Comparison of ENCODE assay signal across 8 cellular contexts in genomic region chr15:78988361-78988911, GRCh38. TPM values are rescaled to one million over a fixed set of nuclear protein-coding genes. Genes with fewer than 3 reads are reported as not detected.
A peak's percentile ranks its signal among the peaks of the same experiment; 100 is the strongest.
DNase-seq lines count a peak whose midpoint lies in the region; ATAC-seq and TF ChIP-seq lines count a peak whose summit lies in the region.

No MANE protein-coding gene starts in this region.

- no peaks in the 10 kb centered on the region for H3K9me3 Mint-ChIP-seq in glutamatergic neuron (ENCODE audit: unreplicated experiment)

- no peak for TF ChIP-seq CTCF in glutamatergic neuron (IDR thresholded peaks at IDR 0.05; ENCODE audit: partially characterized antibody, unreplicated experiment)

- peak; percentile 98 for DNase-seq in Caki2 (ENCODE audit: low read depth)
- DNase-seq in SW 1271 (lab: John Stamatoyannopoulos, UW) = peak; percentile 82 to 88
- peak; percentile 87 for DNase-seq in fibroblast of the conjunctiva (ENCODE audit: low read depth)
- peak; percentile 96 for DNase-seq in posterior vena cava (ENCODE audit: low spot score)
- DNase-seq in glutamatergic neuron = no peak
- DNase-seq in stimulated activated CD4-positive, alpha-beta T cell treated with anti-CD3 and anti-CD28 coated beads, Interleukin-12 subunit alpha, Interleukin-12 subunit beta, amount 100 ng/mL, for 4 hours = no peak
- DNase-seq in stimulated activated CD4-positive, alpha-beta T cell treated with anti-CD3 and anti-CD28 coated beads, Interleukin-4, amount 100 ng/mL, for 24 hours = no peak

- no peaks in the 10 kb centered on the region for H3K27me3 Mint-ChIP-seq in glutamatergic neuron (ENCODE audit: unreplicated experiment)

- no peak overlapping the region for H3K27ac Mint-ChIP-seq in glutamatergic neuron (ENCODE audit: unreplicated experiment)

- peaks cover 6% of the 10 kb centered on the region for H3K36me3 Mint-ChIP-seq in glutamatergic neuron (ENCODE audit: unreplicated experiment)

- H3K4me3 Mint-ChIP-seq in glutamatergic neuron (ENCODE audit: unreplicated experiment) = no peak overlapping the region

- in situ Hi-C loops in Caki2 (cut with HindIII; ENCODE audit: low pct_unique_long_range_greater_than_20kb, low sequenced_read_pairs) = no loop called here

- H3K4me1 Mint-ChIP-seq in glutamatergic neuron (ENCODE audit: low read depth, unreplicated experiment) = peaks cover 2% of the 10 kb centered on the region

- intact Hi-C loops in posterior vena cava (cut with DNase I) = no loop called here

- ATAC-seq in HG02759 (IDR thresholded peaks at IDR 0.05; ENCODE audit: unreplicated experiment) = peak; percentile 57

RNA-seq across cellular contexts. Expression of gene CTSH, which starts 43.6 kb away (rescaled TPM):
- 123 and 130 TPM in 2 replicates for total RNA-seq in Caki2 (2014; rRNA removed; shearing (Covaris generic); ENCODE audit: low replicate concordance)
- total RNA-seq in posterior vena cava (100 to 1,000 TPM in 1 of 2 donors, 10 to 100 TPM in 1; 40.0 to 129 TPM), glutamatergic neuron (ENCODE audit: unreplicated experiment) (not detected)

Comparison
In these comparisons a context has a peak if more than half of its experiments do, and no peak if none do; other contexts are left out.
1. DNase-seq: peak in Caki2 (single experiment), SW 1271 (2 of 2), fibroblast of the conjunctiva (single experiment) and posterior vena cava (single experiment); none in glutamatergic neuron (single experiment), stimulated activated CD4-positive, alpha-beta T cell treated with anti-CD3 and anti-CD28 coated beads, Interleukin-12 subunit alpha, Interleukin-12 subunit beta, amount 100 ng/mL, for 4 hours (single experiment) and stimulated activated CD4-positive, alpha-beta T cell treated with anti-CD3 and anti-CD28 coated beads, Interleukin-4, amount 100 ng/mL, for 24 hours (single experiment).
2. RNA of gene CTSH, which starts 43.6 kb away (total RNA-seq): 40.0 to 129 TPM in posterior vena cava and 123 to 130 TPM in Caki2; not detected in glutamatergic neuron (single experiment); every median in the first group is over 10 times any median in the second.